Comparison of ENCODE assay signal across 9 cellular contexts in genomic region chr1:224377676-224378006, GRCh38. TPM values are rescaled to one million over a fixed set of nuclear protein-coding genes. Genes with fewer than 3 reads are reported as not detected.
DNase-seq lines count a peak whose midpoint lies in the region; ATAC-seq and TF ChIP-seq lines count a peak whose summit lies in the region.
"Had no signal": no experiment of that assay in that cellular context is flagged by ENCODE, and none has a peak within 500 bp of the region (broad histone marks: within the 10 kb centered on the region; RNA-seq: fewer than 3 reads in every experiment).

No MANE protein-coding gene starts in this region.

- peaks cover 65% of the 10 kb centered on the region for H3K36me3 Mint-ChIP-seq in activated CD8-positive, alpha-beta T cell treated with anti-CD3 and anti-CD28 coated beads for 36 hours (ENCODE audit: low read depth)

- POLR2A ChIA-PET in activated CD8-positive, alpha-beta T cell treated with anti-CD3 and anti-CD28 coated beads for 36 hours (lab: Charles Lee) = interaction anchor here (0.8 to 2.4 kb wide), 5 partner anchors 10 to 20 kb away, joined by 4 to 10 read pairs (median 4); partner anchors contain the start of gene CNIH4

- peaks cover 0 to 22% (median 2%) of the 10 kb centered on the region in 4 donors for H3K4me1 ChIP-seq in tibial artery

- H3K4me1 Mint-ChIP-seq in activated CD8-positive, alpha-beta T cell treated with anti-CD3 and anti-CD28 coated beads for 36 hours (ENCODE audit: low read depth) = peaks cover 92% of the 10 kb centered on the region

- H3K4me3 Mint-ChIP-seq in activated CD8-positive, alpha-beta T cell treated with anti-CD3 and anti-CD28 coated beads for 36 hours = no peak overlapping the region

- CTCF ChIA-PET in activated CD8-positive, alpha-beta T cell treated with anti-CD3 and anti-CD28 coated beads for 36 hours (lab: Charles Lee) = interaction anchor here (1.1 to 1.3 kb wide), 2 partner anchors 12 to 37 kb away, joined by 3 read pairs; no protein-coding TSS in a partner anchor

- TF ChIP-seq CTCF in activated CD8-positive, alpha-beta T cell treated with anti-CD3 and anti-CD28 coated beads for 36 hours (IDR thresholded peaks at IDR 0.05) = no peak
- TF ChIP-seq CTCF in tibial artery (IDR thresholded peaks at IDR 0.05) = no peak

- intact Hi-C loops in activated CD8-positive, alpha-beta T cell treated with anti-CD3 and anti-CD28 coated beads for 36 hours (cut with micrococcal nuclease) = loop anchor here (2.0 kb wide), 1 partner anchor 21 kb away; the partner anchor contains the start of gene CNIH4
- intact Hi-C loops in left colon (cut with DNase I, micrococcal nuclease) (no loop called here), tibial artery (cut with DNase I; ENCODE audit: low total_unique reads) (no loop called here)

- no peak overlapping the region for H3K4me3 ChIP-seq in tibial artery
- H3K4me3 ChIP-seq: skin epidermis had no signal

- no peaks in the 10 kb centered on the region for H3K27me3 ChIP-seq in tibial artery

- H3K36me3 ChIP-seq in tibial artery = peaks cover 37 to 72% (median 55%) of the 10 kb centered on the region in 3 donors

- no peaks in the 10 kb centered on the region for H3K9me3 Mint-ChIP-seq in activated CD8-positive, alpha-beta T cell treated with anti-CD3 and anti-CD28 coated beads for 36 hours

- H3K27ac ChIP-seq in tibial artery = no peak overlapping the region

- peak; percentile 42 for DNase-seq in stimulated activated CD4-positive, alpha-beta T cell treated with anti-CD3 and anti-CD28 coated beads, Interleukin-1b, Interleukin-23, amount 100 ng/mL, for 48 hours
- no peak for DNase-seq in stimulated activated CD4-positive, alpha-beta T cell treated with anti-CD3 and anti-CD28 coated beads, Interleukin-2, amount 100 ng/mL, for 48 hours
- DNase-seq in activated CD8-positive, alpha-beta T cell treated with anti-CD3 and anti-CD28 coated beads for 36 hours = peak; percentile 71
- DNase-seq in left colon (no peak), tibial artery (no peak), HuH-7.5 (ENCODE audit: low spot score) (no peak), DMS 273 (lab: John Stamatoyannopoulos, UW; ENCODE audit: unreplicated experiment) (no peak)

- peak overlapping the region; percentile 75 for H3K27ac Mint-ChIP-seq in activated CD8-positive, alpha-beta T cell treated with anti-CD3 and anti-CD28 coated beads for 36 hours

- peak; percentile 37 for ATAC-seq in HG03135 (IDR thresholded peaks at IDR 0.05; ENCODE audit: unreplicated experiment)
- ATAC-seq in activated CD8-positive, alpha-beta T cell treated with anti-CD3 and anti-CD28 coated beads for 36 hours = peak; percentile 65
- ATAC-seq in left colon = peak; percentile 45

- H3K27me3 Mint-ChIP-seq in activated CD8-positive, alpha-beta T cell treated with anti-CD3 and anti-CD28 coated beads for 36 hours = no peaks in the 10 kb centered on the region

- H3K9me3 ChIP-seq in tibial artery = no peaks in the 10 kb centered on the region

RNA-seq across cellular contexts. Expression of gene CNIH4, which starts 21.0 kb away (rescaled TPM):
- total RNA-seq in activated CD8-positive, alpha-beta T cell treated with anti-CD3 and anti-CD28 coated beads for 36 hours = 10 to 100 TPM; 44.8 to 45.1 TPM
- 10 to 100 TPM; 28.8 to 60.7 TPM for total RNA-seq in left colon

RNA-seq across cellular contexts. Expression of gene NVL, which starts 47.7 kb away (rescaled TPM):
- total RNA-seq in activated CD8-positive, alpha-beta T cell treated with anti-CD3 and anti-CD28 coated beads for 36 hours = 10 to 100 TPM; 37.7 to 40.4 TPM
- 10 to 100 TPM; 29.5 to 40.3 TPM for total RNA-seq in left colon

RNA-seq across cellular contexts. Expression of gene WDR26, which starts 57.0 kb away (rescaled TPM):
- 10 to 100 TPM; 75.2 to 75.8 TPM for total RNA-seq in activated CD8-positive, alpha-beta T cell treated with anti-CD3 and anti-CD28 coated beads for 36 hours
- total RNA-seq in left colon = 10 to 100 TPM; 62.1 to 64.4 TPM

Comparison
In these comparisons a context has a peak if more than half of its experiments do, and no peak if none do; other contexts are left out.
1. DNase-seq: peak in stimulated activated CD4-positive, alpha-beta T cell treated with anti-CD3 and anti-CD28 coated beads, Interleukin-1b, Interleukin-23, amount 100 ng/mL, for 48 hours (single experiment) and activated CD8-positive, alpha-beta T cell treated with anti-CD3 and anti-CD28 coated beads for 36 hours (single experiment); none in stimulated activated CD4-positive, alpha-beta T cell treated with anti-CD3 and anti-CD28 coated beads, Interleukin-2, amount 100 ng/mL, for 48 hours (0 of 2), left colon (0 of 2), tibial artery (0 of 2), HuH-7.5 (single experiment) and DMS 273 (single experiment).
2. Peak in every context shown above with its lines, with median percentiles within 50 percentile points of each other: ATAC-seq.